Comparison of ENCODE assay signal across 16 cellular contexts in the genomic region with DNA sequence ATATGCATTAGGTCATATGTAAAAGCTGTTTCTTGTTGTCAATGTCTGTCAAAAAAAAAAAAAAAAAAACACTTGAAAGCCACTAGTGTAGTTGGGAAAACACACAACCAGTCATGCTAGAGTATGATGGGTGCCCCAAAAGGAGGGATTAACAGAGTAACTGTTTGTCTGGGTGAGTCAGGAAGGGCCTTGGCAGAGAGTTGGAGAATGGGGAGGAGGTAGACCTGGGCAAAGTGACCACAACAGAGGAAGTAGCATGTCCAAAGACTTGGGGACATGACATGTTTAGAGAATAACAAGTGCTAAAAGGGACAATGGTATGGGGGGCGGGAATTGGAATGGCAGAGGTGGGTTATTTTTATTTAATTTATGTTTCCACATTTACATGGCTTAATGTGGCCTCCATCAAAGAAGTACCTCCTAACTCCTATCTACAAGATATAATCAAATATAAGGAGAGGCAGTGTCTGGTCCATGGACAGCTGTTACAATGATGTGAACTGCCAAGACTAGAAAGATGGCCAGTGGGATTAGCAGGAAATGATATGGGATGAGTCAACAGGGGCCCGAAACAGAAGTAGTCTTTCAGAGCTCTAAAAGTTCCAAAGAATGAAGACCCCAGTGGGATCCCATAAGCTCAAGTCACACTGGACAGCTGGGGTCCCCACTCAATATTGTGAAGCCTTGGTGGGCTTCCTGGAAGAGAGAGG.
A peak's percentile ranks its signal among the peaks of the same experiment; 100 is the strongest.
DNase-seq lines count a peak whose midpoint lies in the region; ATAC-seq and TF ChIP-seq lines count a peak whose summit lies in the region.
"Had no signal": no experiment of that assay in that cellular context is flagged by ENCODE, and none has a peak within 500 bp of the region (broad histone marks: within the 10 kb centered on the region; RNA-seq: fewer than 3 reads in every experiment).

No MANE protein-coding gene starts in this region.

- TF ChIP-seq POLR2A in NB4 (IDR thresholded peaks at IDR 0.05; ENCODE audit: extremely low read depth, insufficient read length) = no peak

- H3K4me3 ChIP-seq in NB4 (ENCODE audit: low read depth, low read length) (no peak overlapping the region), coronary artery (no peak overlapping the region)
- H3K4me3 ChIP-seq: dorsolateral prefrontal cortex had no signal

- no peaks in the 10 kb centered on the region for H3K4me1 Mint-ChIP-seq in stimulated activated effector memory CD8-positive, alpha-beta T cell treated with anti-CD3 and anti-CD28 coated beads, Interleukin-12 subunit alpha, Interleukin-12 subunit beta, amount 100 ng/mL, for 72 hours
- H3K4me1 Mint-ChIP-seq: T-cell had no signal

- TF ChIP-seq CTCF in NB4 (IDR thresholded peaks at IDR 0.05; ENCODE audit: low read depth, low read length) (no peak), coronary artery (IDR thresholded peaks at IDR 0.05) (no peak)

- no peak overlapping the region for H3K4me3 Mint-ChIP-seq in stimulated activated effector memory CD8-positive, alpha-beta T cell treated with anti-CD3 and anti-CD28 coated beads, Interleukin-12 subunit alpha, Interleukin-12 subunit beta, amount 100 ng/mL, for 72 hours
- H3K4me3 Mint-ChIP-seq: T-cell had no signal

- H3K36me3 Mint-ChIP-seq in stimulated activated effector memory CD8-positive, alpha-beta T cell treated with anti-CD3 and anti-CD28 coated beads, Interleukin-12 subunit alpha, Interleukin-12 subunit beta, amount 100 ng/mL, for 72 hours = peaks cover 9% of the 10 kb centered on the region

- H3K9me3 Mint-ChIP-seq in stimulated activated effector memory CD8-positive, alpha-beta T cell treated with anti-CD3 and anti-CD28 coated beads, Interleukin-12 subunit alpha, Interleukin-12 subunit beta, amount 100 ng/mL, for 72 hours = no peaks in the 10 kb centered on the region
- H3K9me3 Mint-ChIP-seq: T-cell had no signal

- DNase-seq in HT1080 (ENCODE audit: low read depth) (peak; percentile 75), NB4 (ENCODE audit: low read depth) (peak; percentile 67), coronary artery (ENCODE audit: low spot score) (no peak), NCI-H187 treated with DMSO at 0.1 percent for 48 hours (lab: John Stamatoyannopoulos, UW) (no peak), dedifferentiated amniotic fluid mesenchymal stem cell (ENCODE audit: extremely low spot score) (no peak)
- DNase-seq in stimulated activated effector memory CD8-positive, alpha-beta T cell treated with anti-CD3 and anti-CD28 coated beads, Interleukin-12 subunit alpha, Interleukin-12 subunit beta, amount 100 ng/mL, for 72 hours (ENCODE audit: low spot score in 2 of 2) = no peak
- DNase-seq: activated CD4-positive, alpha-beta T cell treated with anti-CD3 and anti-CD28 coated beads for 1 hour; activated naive CD4-positive, alpha-beta T cell; dorsolateral prefrontal cortex; NCI-H1694 treated with DMSO at 0.1 percent for 48 hours; NCI-H526; nucleus accumbens; small intestine; T-cell had no signal

- peak overlapping the region; percentile 17 for H3K27ac Mint-ChIP-seq in stimulated activated effector memory CD8-positive, alpha-beta T cell treated with anti-CD3 and anti-CD28 coated beads, Interleukin-12 subunit alpha, Interleukin-12 subunit beta, amount 100 ng/mL, for 72 hours
- H3K27ac Mint-ChIP-seq: T-cell had no signal

- H3K27ac ChIP-seq in coronary artery = peak overlapping the region; percentile 60 to 71
- H3K27ac ChIP-seq: dorsolateral prefrontal cortex had no signal

- no peak for ATAC-seq in stimulated activated effector memory CD8-positive, alpha-beta T cell treated with anti-CD3 and anti-CD28 coated beads, Interleukin-12 subunit alpha, Interleukin-12 subunit beta, amount 100 ng/mL, for 72 hours
- ATAC-seq in HG03521 (IDR thresholded peaks at IDR 0.05; ENCODE audit: unreplicated experiment) = no peak
- ATAC-seq: Panc1, T-cell had no signal

Comparison
In these comparisons a context has a peak if more than half of its experiments do, and no peak if none do; other contexts are left out.
1. DNase-seq: peak in HT1080 (single experiment) and NB4 (single experiment); none in coronary artery (single experiment), stimulated activated effector memory CD8-positive, alpha-beta T cell treated with anti-CD3 and anti-CD28 coated beads, Interleukin-12 subunit alpha, Interleukin-12 subunit beta, amount 100 ng/mL, for 72 hours (0 of 2), NCI-H187 treated with DMSO at 0.1 percent for 48 hours (single experiment) and dedifferentiated amniotic fluid mesenchymal stem cell (single experiment).